20 cellular contexts compared by ENCODE assay signal in genomic region chr17:21293846-21294240, GRCh38.
"Had no signal": no experiment of that assay in that cellular context is flagged by ENCODE, and none has a peak within 500 bp of the region (broad histone marks: within the 10 kb centered on the region; RNA-seq: fewer than 3 reads in every experiment).

No MANE protein-coding gene starts in this region.

- H3K27ac ChIP-seq: parathyroid adenoma, upper lobe of right lung had no signal

- H3K27me3 ChIP-seq: upper lobe of right lung had no signal

- DNase-seq: activated B cell treated with CpG ODN at 0.5 μM for 24 hours; activated CD4-positive, alpha-beta T cell treated with anti-CD3 and anti-CD28 coated beads, Interleukin-2, amount 10 ng/mL, durations not matched to agents 7 days and 5 days; activated CD8-positive, alpha-beta memory T cell treated with anti-CD3 and anti-CD28 coated beads, Interleukin-2, amount 50 U/mL, for 4 hours; activated gamma-delta T cell; activated T-cell treated with anti-CD3 and anti-CD28 coated beads, Interleukin-2, amount 50 U/mL, for 72 hours; dermis blood vessel endothelial cell; effector memory CD4-positive, alpha-beta T cell; foreskin fibroblast; glutamatergic neuron; hippocampal formation; islet precursor cell; midbrain; retina; spleen; stimulated activated CD4-positive, alpha-beta T cell treated with anti-CD3 and anti-CD28 coated beads, Interleukin-4, amount 100 ng/mL, for 4 hours; stimulated activated naive CD4-positive, alpha-beta T cell; T-cell; T-helper 9 cell; upper lobe of right lung had no signal

- H3K9ac ChIP-seq: parathyroid adenoma had no signal

- H2AFZ ChIP-seq: parathyroid adenoma had no signal

- ATAC-seq: activated T-cell treated with anti-CD3 and anti-CD28 coated beads, Interleukin-2, amount 50 U/mL, for 72 hours; T-cell had no signal

- H3K9me3 ChIP-seq: spleen, upper lobe of right lung had no signal

- H3K4me1 ChIP-seq: parathyroid adenoma had no signal

- H3K4me3 ChIP-seq: spleen, upper lobe of right lung had no signal
